Comparison of ENCODE assay signal across 8 cellular contexts in the genomic region with DNA sequence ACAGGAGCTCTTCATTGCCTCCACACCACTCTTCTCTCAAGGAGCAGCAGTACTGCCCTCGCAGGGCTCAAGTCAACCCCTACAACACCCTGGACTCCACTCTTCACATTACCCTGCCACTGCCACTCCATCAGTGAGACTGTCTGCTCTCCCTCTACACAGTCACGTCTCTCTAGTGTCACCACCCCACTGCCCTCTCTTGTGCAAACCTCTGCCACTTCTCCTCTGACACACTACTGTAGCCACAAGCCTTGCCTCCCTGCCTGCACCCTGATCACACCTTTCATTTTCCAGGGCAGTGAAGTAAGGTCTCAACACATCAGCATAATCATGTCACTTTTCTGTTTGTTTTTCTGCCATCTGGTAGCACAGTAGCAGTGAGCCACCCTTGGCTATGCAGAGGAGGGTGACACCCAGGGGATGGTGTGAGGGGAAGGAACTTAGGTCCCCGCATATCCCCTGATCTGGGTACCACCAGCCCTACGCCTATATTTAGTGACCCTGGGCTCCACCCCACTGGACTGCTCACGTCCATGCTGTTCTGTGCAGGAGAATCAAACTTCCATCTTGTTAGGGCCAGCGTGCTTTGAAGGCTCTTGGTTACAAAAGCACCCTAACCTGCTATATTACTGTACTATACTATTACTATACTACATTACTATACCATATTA. TPM values are rescaled to one million over a fixed set of nuclear protein-coding genes. Genes with fewer than 3 reads are reported as not detected.
A peak's percentile ranks its signal among the peaks of the same experiment; 100 is the strongest.
DNase-seq lines count a peak whose midpoint lies in the region; ATAC-seq, FAIRE-seq and TF ChIP-seq lines count a peak whose summit lies in the region.

No MANE protein-coding gene starts in this region.

- H3K4me3 ChIP-seq in epithelial cell of esophagus (ENCODE audit: low read length) (peak overlapping the region; percentile 100), skeletal muscle tissue (ENCODE audit: low read length in 3 of 3) (peak overlapping the region; percentile 95 to 99 (median 99))

- TF ChIP-seq POLR2A in GM12892 (IDR thresholded peaks at IDR 0.05; ENCODE audit: low read depth, low read length) = no peak
- TF ChIP-seq POLR2A in Raji (IDR thresholded peaks at IDR 0.05; ENCODE audit: insufficient read depth, low read depth, low read length) = 0 out of 2 replicates have a peak, but pooled peaks have one; percentile 18

- H3K9me3 ChIP-seq in skeletal muscle tissue (ENCODE audit: control insufficient read depth in 3 of 3, low read length in 3 of 3) = no peaks in the 10 kb centered on the region

- peaks cover 0 to 6% (median 0%) of the 10 kb centered on the region in 3 donors for H3K36me3 ChIP-seq in skeletal muscle tissue (ENCODE audit: control insufficient read depth in 3 of 3, insufficient read depth in 3 of 3, low read length in 3 of 3)

- ATAC-seq in HG02642 (IDR thresholded peaks at IDR 0.05; ENCODE audit: poor library complexity, unreplicated experiment) (no peak), GM19035 (IDR thresholded peaks at IDR 0.05; ENCODE audit: unreplicated experiment) (no peak)

- peak; percentile 40 for FAIRE-seq in GM12892 (lab: Jason Lieb, UNC)

- H3K27me3 ChIP-seq in skeletal muscle tissue (ENCODE audit: control insufficient read depth in 3 of 3, insufficient read depth in 3 of 3, low read length in 3 of 3) = no peaks in the 10 kb centered on the region

- H3K27ac ChIP-seq in skeletal muscle tissue (ENCODE audit: low read depth, low read length) = no peak overlapping the region

- peaks cover 14 to 24% (median 20%) of the 10 kb centered on the region in 3 donors for H3K4me1 ChIP-seq in skeletal muscle tissue (ENCODE audit: control insufficient read depth in 3 of 3, insufficient read depth in 3 of 3, low read length in 3 of 3)

- TF ChIP-seq CTCF in epithelial cell of esophagus (IDR thresholded peaks at IDR 0.05; ENCODE audit: insufficient read depth, low read depth, low read length, missing control alignments) = no peak

- peak overlapping the region; percentile 28 to 94 (median 92) for H3K9ac ChIP-seq in skeletal muscle tissue (ENCODE audit: low read depth in 1 of 3, low read length in 3 of 3)

- DNase-seq in GM12892 (ENCODE audit: insufficient read length) (no peak), epithelial cell of esophagus (ENCODE audit: low read depth) (no peak), D341Med (ENCODE audit: low spot score) (no peak), NCI-H446 (lab: John Stamatoyannopoulos, UW) (no peak)

RNA-seq across cellular contexts. Expression of gene C10orf143, which starts 1.6 kb away (rescaled TPM):
- polyA plus RNA-seq in GM12892 (2012; ENCODE audit: missing spikeins) = 2.3 TPM
- not detected for total RNA-seq in skeletal muscle tissue

RNA-seq across cellular contexts. Expression of gene GLRX3, which starts 27.1 kb away (rescaled TPM):
- 131 TPM for polyA plus RNA-seq in GM12892 (2012; ENCODE audit: missing spikeins)
- total RNA-seq in skeletal muscle tissue = 49.1 TPM
